16 cellular contexts compared by ENCODE assay signal in genomic region chr15:97903560-97904195, GRCh38. TPM values are rescaled to one million over a fixed set of nuclear protein-coding genes. Genes with fewer than 3 reads are reported as not detected.
A peak's percentile ranks its signal among the peaks of the same experiment; 100 is the strongest.
DNase-seq lines count a peak whose midpoint lies in the region; ATAC-seq, FAIRE-seq and TF ChIP-seq lines count a peak whose summit lies in the region.
"Had no signal": no experiment of that assay in that cellular context is flagged by ENCODE, and none has a peak within 500 bp of the region (broad histone marks: within the 10 kb centered on the region; RNA-seq: fewer than 3 reads in every experiment).

No MANE protein-coding gene starts in this region.

- H3K9me3 Mint-ChIP-seq in WTC11, result no peaks in the 10 kb centered on the region
- H3K9me3 Mint-ChIP-seq in activated T-cell treated with anti-CD3 and anti-CD28 coated beads, Interleukin-2, amount 50 U/mL, for 72 hours, result no peaks in the 10 kb centered on the region
- H3K9me3 Mint-ChIP-seq: dendritic cell treated with granulocyte-macrophage colony-stimulating factor and Interleukin-4, amounts not matched to agents 40 ng/mL and 50 ng/mL, for 4 days had no signal

- CTCF ChIA-PET in WTC11 (lab: Charles Lee), result interaction anchor here (0.6 to 2.4 kb wide), 9 partner anchors 121 to 525 kb away, joined by 3 to 34 read pairs (median 5); no protein-coding TSS in a partner anchor

- H4K20me1 ChIP-seq in BLaER1 treated with 17β-estradiol and CSF1 and Interleukin-3, amounts not matched to agents 10 nM and 100 nM, result no peaks in the 10 kb centered on the region; a peak in 1 of 22 replicates

- H3K4me1 ChIP-seq in BLaER1 treated with 17β-estradiol and CSF1 and Interleukin-3, amounts not matched to agents 10 nM and 100 nM, result peaks cover 0 to 10% (median 0%) of the 10 kb centered on the region in 10 experiments; a peak in 7 of 20 replicates

- no peak for TF ChIP-seq CTCF in WTC11 (IDR thresholded peaks at IDR 0.05)

- H3K27me3 Mint-ChIP-seq in WTC11 (ENCODE audit: low read depth), result peaks cover 2% of the 10 kb centered on the region
- peaks cover 28% of the 10 kb centered on the region for H3K27me3 Mint-ChIP-seq in activated T-cell treated with anti-CD3 and anti-CD28 coated beads, Interleukin-2, amount 50 U/mL, for 72 hours (ENCODE audit: low read depth)

- POLR2A ChIA-PET in WTC11 (lab: Charles Lee), result no interaction called here

- ATAC-seq in WTC11 (peak; percentile 49), left colon (peak; percentile 49), GM21717 (IDR thresholded peaks at IDR 0.05; ENCODE audit: unreplicated experiment) (no peak)
- ATAC-seq in activated T-cell treated with anti-CD3 and anti-CD28 coated beads, Interleukin-2, amount 50 U/mL, for 72 hours (replicated peaks in 1 of 2), result no peak

- H3K27me3 ChIP-seq in BLaER1 treated with 17β-estradiol and CSF1 and Interleukin-3, amounts not matched to agents 10 nM and 100 nM, result no peaks in the 10 kb centered on the region
- H3K27me3 ChIP-seq: brain microvascular endothelial cell, thyroid gland had no signal

- H3K27ac ChIP-seq in BLaER1 treated with 17β-estradiol and CSF1 and Interleukin-3, amounts not matched to agents 10 nM and 100 nM, result no peak overlapping the region
- H3K27ac ChIP-seq: brain microvascular endothelial cell, skin epidermis, thyroid gland had no signal

- FAIRE-seq in HTR-8/SVneo (lab: Jason Lieb, UNC), result no peak
- FAIRE-seq: kidney had no signal

- H3K36me3 ChIP-seq in BLaER1 treated with 17β-estradiol and CSF1 and Interleukin-3, amounts not matched to agents 10 nM and 100 nM, result no peaks in the 10 kb centered on the region
- H3K36me3 ChIP-seq: brain microvascular endothelial cell, thyroid gland had no signal

- no peaks in the 10 kb centered on the region for H3K9me3 ChIP-seq in BLaER1 treated with 17β-estradiol and CSF1 and Interleukin-3, amounts not matched to agents 10 nM and 100 nM (replicated peaks in 1 of 11)
- H3K9me3 ChIP-seq: thyroid gland had no signal

- H3K4me3 Mint-ChIP-seq in WTC11, result peak overlapping the region; percentile 33; the same call in 1 of the 2 replicates
- H3K4me3 Mint-ChIP-seq in activated T-cell treated with anti-CD3 and anti-CD28 coated beads, Interleukin-2, amount 50 U/mL, for 72 hours, result no peak overlapping the region
- H3K4me3 Mint-ChIP-seq: dendritic cell treated with granulocyte-macrophage colony-stimulating factor and Interleukin-4, amounts not matched to agents 40 ng/mL and 50 ng/mL, for 4 days had no signal

- TF ChIP-seq POLR2A in erythroblast (IDR thresholded peaks at IDR 0.05; ENCODE audit: low read length), result no peak

- DNase-seq in HTR-8/SVneo (ENCODE audit: insufficient read length, low spot score) (peak; percentile 12), WTC11 (ENCODE audit: low spot score) (no peak), left colon (no peak), mucosa of gallbladder (ENCODE audit: low spot score) (no peak), erythroblast (lab: John Stamatoyannopoulos, UW) (no peak)
- no peak for DNase-seq in activated T-cell treated with anti-CD3 and anti-CD28 coated beads, Interleukin-2, amount 50 U/mL, for 72 hours
- DNase-seq: activated naive CD4-positive, alpha-beta T cell treated with anti-CD3 and anti-CD28 coated beads, Interleukin-2, amount 50 U/mL, for 16 hours; SIG-M5; T-helper 9 cell had no signal

- no peak overlapping the region for H3K27ac Mint-ChIP-seq in WTC11
- no peak overlapping the region for H3K27ac Mint-ChIP-seq in activated T-cell treated with anti-CD3 and anti-CD28 coated beads, Interleukin-2, amount 50 U/mL, for 72 hours
- H3K27ac Mint-ChIP-seq: dendritic cell treated with granulocyte-macrophage colony-stimulating factor and Interleukin-4, amounts not matched to agents 40 ng/mL and 50 ng/mL, for 4 days had no signal

- peaks cover 4% of the 10 kb centered on the region for H3K4me1 Mint-ChIP-seq in WTC11
- H3K4me1 Mint-ChIP-seq in activated T-cell treated with anti-CD3 and anti-CD28 coated beads, Interleukin-2, amount 50 U/mL, for 72 hours (ENCODE audit: low read depth), result no peaks in the 10 kb centered on the region

- intact Hi-C loops in left colon (cut with DNase I, micrococcal nuclease), result loop anchor here (5.0 to 10.0 kb wide), 2 partner anchors 184 to 391 kb away; no protein-coding TSS in a partner anchor

- H3K4me3 ChIP-seq in BLaER1 treated with 17β-estradiol and CSF1 and Interleukin-3, amounts not matched to agents 10 nM and 100 nM, result no peak overlapping the region
- H3K4me3 ChIP-seq: skin epidermis, thyroid gland had no signal

- no peak overlapping the region for H3K9ac ChIP-seq in BLaER1 treated with 17β-estradiol and CSF1 and Interleukin-3, amounts not matched to agents 10 nM and 100 nM

- H3K36me3 Mint-ChIP-seq in WTC11, result no peaks in the 10 kb centered on the region
- H3K36me3 Mint-ChIP-seq in activated T-cell treated with anti-CD3 and anti-CD28 coated beads, Interleukin-2, amount 50 U/mL, for 72 hours (ENCODE audit: insufficient read depth in 2 of 2), result no peaks in the 10 kb centered on the region

- peak overlapping the region; percentile 13 to 68 (median 56); a peak in 20 of 22 replicates for H3K4me2 ChIP-seq in BLaER1 treated with 17β-estradiol and CSF1 and Interleukin-3, amounts not matched to agents 10 nM and 100 nM

TF ChIP-seq in WTC11, 78 proteins besides CTCF, POLR2A, EP300 and RAD21 (continues in another document):
- TF ChIP-seq ATF2 (CRISPR knock-in tag; IDR thresholded peaks at IDR 0.05; ENCODE audit: borderline replicate concordance, low read depth) (no peak), CREB1 (CRISPR knock-in tag; IDR thresholded peaks at IDR 0.05) (no peak), E2F4 (CRISPR knock-in tag; IDR thresholded peaks at IDR 0.05; ENCODE audit: borderline replicate concordance, low read depth) (no peak), STAT6 (CRISPR knock-in tag; conservative IDR thresholded peaks at IDR 0.05; ENCODE audit: low read depth) (no peak), KAT7 (CRISPR knock-in tag; IDR thresholded peaks at IDR 0.05; ENCODE audit: borderline replicate concordance) (no peak), ZNF396 (CRISPR knock-in tag; IDR thresholded peaks at IDR 0.05; ENCODE audit: borderline replicate concordance) (no peak; the same call in 1 of the 2 replicates), JUN (CRISPR knock-in tag; IDR thresholded peaks at IDR 0.05) (no peak), MYBL2 (CRISPR knock-in tag; IDR thresholded peaks at IDR 0.05) (no peak), ZNF138 (CRISPR knock-in tag; conservative IDR thresholded peaks at IDR 0.05) (no peak), ZSCAN18 (CRISPR knock-in tag; IDR thresholded peaks at IDR 0.05) (no peak)

RNA-seq across cellular contexts. Expression of gene ARRDC4, which starts 56.8 kb away (rescaled TPM):
- total RNA-seq in WTC11 (2021) (9.0 to 14.3 TPM (median 14.0 TPM) in 3 replicates), left colon (10 to 100 TPM; 29.0 to 55.6 TPM), mucosa of gallbladder (28.3 TPM)
- total RNA-seq in activated T-cell treated with anti-CD3 and anti-CD28 coated beads, Interleukin-2, amount 50 U/mL, for 72 hours, result 1 to 10 TPM; 1.5 to 1.8 TPM

Comparison
In these comparisons a context has a peak if more than half of its experiments do, and no peak if none do; other contexts are left out.
1. ATAC-seq: peak in WTC11 (single experiment) and left colon (single experiment); none in activated T-cell treated with anti-CD3 and anti-CD28 coated beads, Interleukin-2, amount 50 U/mL, for 72 hours (0 of 2) and GM21717 (single experiment).